ENCODE assay signal across 9 cellular contexts in genomic region chr9:76912631-76913275, GRCh38. TPM values are rescaled to one million over a fixed set of nuclear protein-coding genes. Genes with fewer than 3 reads are reported as not detected.
A peak's percentile ranks its signal among the peaks of the same experiment; 100 is the strongest.
DNase-seq lines count a peak whose midpoint lies in the region; ATAC-seq, FAIRE-seq and TF ChIP-seq lines count a peak whose summit lies in the region.
"Had no signal": no experiment of that assay in that cellular context is flagged by ENCODE, and none has a peak within 500 bp of the region (broad histone marks: within the 10 kb centered on the region; RNA-seq: fewer than 3 reads in every experiment).

No MANE protein-coding gene starts in this region.

- peaks cover 15 to 22% of the 10 kb centered on the region in 2 donors for H3K27me3 Mint-ChIP-seq in CD4-positive, alpha-beta memory T cell

- no peak overlapping the region for H3K4me3 Mint-ChIP-seq in CD4-positive, alpha-beta memory T cell
- H3K4me3 Mint-ChIP-seq: mesothelial cell of epicardium had no signal

- H3K36me3 Mint-ChIP-seq in CD4-positive, alpha-beta memory T cell = no peaks in the 10 kb centered on the region
- H3K36me3 Mint-ChIP-seq: mesothelial cell of epicardium had no signal

- no peaks in the 10 kb centered on the region for H3K4me1 Mint-ChIP-seq in CD4-positive, alpha-beta memory T cell

- no peak for TF ChIP-seq CTCF in bronchial epithelial cell (IDR thresholded peaks at IDR 0.05; ENCODE audit: insufficient read depth, low read length, severe bottlenecking)

- no peak overlapping the region for H3K27ac ChIP-seq in CD4-positive, alpha-beta memory T cell (ENCODE audit: low read depth, low read length)

- no peaks in the 10 kb centered on the region for H3K36me3 ChIP-seq in bronchial epithelial cell (ENCODE audit: control insufficient read depth, insufficient read depth, low read length)
- no peaks in the 10 kb centered on the region for H3K36me3 ChIP-seq in CD4-positive, alpha-beta memory T cell (ENCODE audit: insufficient read depth, low read length)

- no peaks in the 10 kb centered on the region for H3K4me1 ChIP-seq in CD4-positive, alpha-beta memory T cell (ENCODE audit: insufficient read depth, low read length)

- DNase-seq in NCI-H510A treated with DMSO at 0.1 percent for 48 hours (lab: John Stamatoyannopoulos, UW) (peak; percentile 67), NCI-H510A (lab: John Stamatoyannopoulos, UW) (no peak), NCI-H226 (peak; percentile 40), bronchial epithelial cell (ENCODE audit: low read depth) (peak; percentile 24), superior temporal gyrus (ENCODE audit: extremely low spot score) (peak; percentile 10)
- no peak for DNase-seq in CD4-positive, alpha-beta memory T cell

- no peak for FAIRE-seq in bronchial epithelial cell (lab: Jason Lieb, UNC)

- ATAC-seq in GM21825 (IDR thresholded peaks at IDR 0.05; ENCODE audit: unreplicated experiment) = no peak
- no peak for ATAC-seq in GM21515 (IDR thresholded peaks at IDR 0.05; ENCODE audit: unreplicated experiment)

- intact Hi-C loops in CD4-positive, alpha-beta memory T cell (cut with micrococcal nuclease) = no loop called here

- H3K27ac Mint-ChIP-seq in CD4-positive, alpha-beta memory T cell = no peak overlapping the region
- H3K27ac Mint-ChIP-seq: mesothelial cell of epicardium had no signal

- H3K9me3 ChIP-seq in CD4-positive, alpha-beta memory T cell (ENCODE audit: control insufficient read depth in 1 of 2, low read length in 2 of 2) = no peaks in the 10 kb centered on the region

- H3K9me3 Mint-ChIP-seq in CD4-positive, alpha-beta memory T cell = peaks cover 0 to 3% (median 0%) of the 10 kb centered on the region in 8 donors
- H3K9me3 Mint-ChIP-seq: mesothelial cell of epicardium had no signal

- CTCF ChIA-PET in CD4-positive, alpha-beta memory T cell (lab: Charles Lee; ENCODE audit: partially characterized antibody) = no interaction called here

- H3K4me3 ChIP-seq in bronchial epithelial cell (ENCODE audit: low read depth, low read length) = no peak overlapping the region
- no peak overlapping the region for H3K4me3 ChIP-seq in CD4-positive, alpha-beta memory T cell (ENCODE audit: low read length in 2 of 2)

- no peaks in the 10 kb centered on the region for H3K27me3 ChIP-seq in bronchial epithelial cell (ENCODE audit: control insufficient read depth, insufficient read depth, low read length)
- peaks cover 2% of the 10 kb centered on the region for H3K27me3 ChIP-seq in CD4-positive, alpha-beta memory T cell (ENCODE audit: insufficient read depth, low read length)

- POLR2A ChIA-PET in CD4-positive, alpha-beta memory T cell (lab: Charles Lee; ENCODE audit: partially characterized antibody) = no interaction called here

RNA-seq across cellular contexts. Expression of gene PRUNE2, which starts 6.8 kb away (rescaled TPM):
- total RNA-seq in bronchial epithelial cell = under 0.01 TPM in 1 of 2 replicates, not detected in the other
- total RNA-seq in CD4-positive, alpha-beta memory T cell = under 1 TPM in 1 of 2 experiments, not detected in 1; 0.22 TPM
- under 1 TPM in 1 of 2 donors, not detected in 1; 0.42 TPM for polyA plus RNA-seq in CD4-positive, alpha-beta memory T cell

Comparison
In these comparisons a context has a peak if more than half of its experiments do, and no peak if none do; other contexts are left out.
1. DNase-seq: peak in NCI-H510A treated with DMSO at 0.1 percent for 48 hours (single experiment), NCI-H226 (single experiment), bronchial epithelial cell (single experiment) and superior temporal gyrus (single experiment); none in NCI-H510A (single experiment) and CD4-positive, alpha-beta memory T cell (0 of 5).